In genomic region chr14:56998728-56999127, GRCh38 we compare ENCODE assay signal across 18 cellular contexts.
"Had no signal": no experiment of that assay in that cellular context is flagged by ENCODE, and none has a peak within 500 bp of the region (broad histone marks: within the 10 kb centered on the region; RNA-seq: fewer than 3 reads in every experiment).

No MANE protein-coding gene starts in this region.

- H3K4me3 Mint-ChIP-seq: activated T-helper 1 cell treated with anti-CD3 and anti-CD28 coated beads, Interleukin-12 subunit alpha, Interleukin-12 subunit beta, Interleukin-2, Interleukin-4 antibody, amounts not matched to agents 30 ng/mL and 10 ng/mL and 1 ng/mL, durations not matched to agents 14 hours and 24 hours and 36 hours; naive thymus-derived CD4-positive, alpha-beta T cell; stimulated activated naive B cell treated with anti-CD40 and anti-IgM and Interleukin-4, amounts not matched to agents 10 μg/mL and 1 μg/mL and 100 μg/mL, for 72 hours had no signal

- H3K4me1 Mint-ChIP-seq: naive thymus-derived CD4-positive, alpha-beta T cell; stimulated activated naive B cell treated with anti-CD40 and anti-IgM and Interleukin-4, amounts not matched to agents 10 μg/mL and 1 μg/mL and 100 μg/mL, for 72 hours had no signal

- ATAC-seq: foreskin keratinocyte; left lung; mucosa of descending colon; naive thymus-derived CD4-positive, alpha-beta T cell; right cardiac atrium; stimulated activated naive B cell treated with anti-CD40 and anti-IgM and Interleukin-4, amounts not matched to agents 10 μg/mL and 1 μg/mL and 100 μg/mL, for 72 hours had no signal

- H3K9me3 Mint-ChIP-seq: activated T-helper 1 cell treated with anti-CD3 and anti-CD28 coated beads, Interleukin-12 subunit alpha, Interleukin-12 subunit beta, Interleukin-2, Interleukin-4 antibody, amounts not matched to agents 30 ng/mL and 10 ng/mL and 1 ng/mL, durations not matched to agents 14 hours and 24 hours and 36 hours had no signal

- DNase-seq: activated naive CD4-positive, alpha-beta T cell; anterior cingulate cortex; cerebellar nuclear complex; effector CD8-positive, alpha-beta T cell; foreskin keratinocyte; head of caudate nucleus; left lung; mammary epithelial cell; mucosa of descending colon; naive thymus-derived CD4-positive, alpha-beta T cell; right cardiac atrium; stimulated activated CD4-positive, alpha-beta T cell treated with anti-CD3 and anti-CD28 coated beads, Interleukin-15, amount 100 ng/mL, for 24 hours; stimulated activated CD4-positive, alpha-beta T cell treated with anti-CD3 and anti-CD28 coated beads, Interleukin-4, amount 100 ng/mL, for 1 hour; stimulated activated naive B cell treated with anti-CD40 and anti-IgM and Interleukin-4, amounts not matched to agents 10 μg/mL and 1 μg/mL and 100 μg/mL, for 72 hours; thyroid gland; uterus had no signal

- H3K36me3 Mint-ChIP-seq: naive thymus-derived CD4-positive, alpha-beta T cell; stimulated activated naive B cell treated with anti-CD40 and anti-IgM and Interleukin-4, amounts not matched to agents 10 μg/mL and 1 μg/mL and 100 μg/mL, for 72 hours had no signal

- FAIRE-seq: keratinocyte had no signal

- H3K27ac Mint-ChIP-seq: activated T-helper 1 cell treated with anti-CD3 and anti-CD28 coated beads, Interleukin-12 subunit alpha, Interleukin-12 subunit beta, Interleukin-2, Interleukin-4 antibody, amounts not matched to agents 30 ng/mL and 10 ng/mL and 1 ng/mL, durations not matched to agents 14 hours and 24 hours and 36 hours; naive thymus-derived CD4-positive, alpha-beta T cell; stimulated activated naive B cell treated with anti-CD40 and anti-IgM and Interleukin-4, amounts not matched to agents 10 μg/mL and 1 μg/mL and 100 μg/mL, for 72 hours had no signal
